In genomic region chr1:176617881-176618280, GRCh38 we compare ENCODE assay signal across 1 cellular context.
TF ChIP-seq lines count a peak whose summit lies in the region.

No MANE protein-coding gene starts in this region.

TF ChIP-seq in GM23338, 12 proteins besides CTCF, POLR2A, EP300 and RAD21 (continued from another document):
- no peak for TF ChIP-seq ZNF462 (CRISPR knock-in tag; IDR thresholded peaks at IDR 0.05)
